In the genomic region with DNA sequence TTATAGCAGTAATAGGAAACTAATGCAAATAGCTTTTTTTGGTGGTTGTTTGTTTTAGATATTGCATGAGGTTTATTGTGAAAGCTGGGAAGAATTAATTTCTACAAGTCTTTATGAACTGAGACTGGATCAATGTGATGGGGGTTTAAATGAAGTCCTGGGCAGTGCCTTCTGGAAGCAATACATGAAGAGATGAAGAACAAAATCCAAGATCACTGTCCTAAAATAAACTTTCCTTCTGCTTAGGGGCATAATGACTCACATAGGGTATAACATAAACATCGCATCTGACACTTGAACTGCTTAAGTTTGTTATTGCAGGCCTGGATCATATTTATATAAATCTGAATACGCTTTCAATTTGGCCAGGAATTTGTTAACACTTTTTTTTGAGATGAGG, we compare ENCODE assay signal across 32 cellular contexts. TPM values are rescaled to one million over a fixed set of nuclear protein-coding genes. Genes with fewer than 3 reads are reported as not detected.
DNase-seq lines count a peak whose midpoint lies in the region; ATAC-seq and TF ChIP-seq lines count a peak whose summit lies in the region.
"Had no signal": no experiment of that assay in that cellular context is flagged by ENCODE, and none has a peak within 500 bp of the region (broad histone marks: within the 10 kb centered on the region; RNA-seq: fewer than 3 reads in every experiment).

No MANE protein-coding gene starts in this region.

- H3K27me3 ChIP-seq in ACC112 (ENCODE audit: insufficient read depth, low read length) = no peaks in the 10 kb centered on the region
- H3K27me3 ChIP-seq: body of pancreas, gastrocnemius medialis had no signal

- H3K36me3 ChIP-seq in ACC112 (ENCODE audit: insufficient read depth, low read length) = no peaks in the 10 kb centered on the region
- H3K36me3 ChIP-seq: gastrocnemius medialis, lower lobe of right lung had no signal

- peaks cover 7% of the 10 kb centered on the region for H3K9me3 Mint-ChIP-seq in HFFc6
- H3K9me3 Mint-ChIP-seq: activated T-cell treated with anti-CD3 and anti-CD28 coated beads, Interleukin-2, amount 50 U/mL, for 72 hours; natural killer cell; type B pancreatic cell had no signal

- DNase-seq in HFFc6 = peak; percentile 14
- DNase-seq in dedifferentiated amniotic fluid mesenchymal stem cell (ENCODE audit: extremely low spot score) = peak; percentile 33
- DNase-seq in foreskin fibroblast = peak; percentile 49 to 71
- no peak for DNase-seq in globus pallidus (ENCODE audit: low spot score)
- DNase-seq in NCI-H774 (lab: John Stamatoyannopoulos, UW) = no peak
- no peak for DNase-seq in stimulated activated naive CD8-positive, alpha-beta T cell treated with anti-CD3 and anti-CD28 coated beads, Interleukin-15, Interleukin-2, amounts not matched to agents 100 U/mL and 50 U/mL, for 24 hours
- DNase-seq: activated CD4-positive, alpha-beta T cell treated with anti-CD3 and anti-CD28 coated beads, Interleukin-2, amount 50 U/mL, for 48 hours; activated naive CD4-positive, alpha-beta T cell; activated T-cell treated with anti-CD3 and anti-CD28 coated beads, Interleukin-2, amount 50 U/mL, for 72 hours; body of pancreas; CD4-positive, alpha-beta memory T cell; cerebellar nuclear complex; gastrocnemius medialis; GM23248; hippocampal formation; lower lobe of right lung; natural killer cell; NCI-H1417; NCI-H2081; NCI-H226; NCI-H526 treated with DMSO at 0.1 percent for 48 hours; occipital lobe; psoas muscle; SIG-M5; stimulated activated CD4-positive, alpha-beta T cell treated with anti-CD3 and anti-CD28 coated beads, Interleukin-4, amount 100 ng/mL, for 24 hours had no signal

- H3K27ac ChIP-seq in ACC112 (ENCODE audit: low read depth, low read length) = peak overlapping the region; percentile 21
- H3K27ac ChIP-seq: body of pancreas, gastrocnemius medialis, GM23248, KMS-11, lower lobe of right lung, psoas muscle had no signal

- no peak for TF ChIP-seq CTCF in HFFc6 (IDR thresholded peaks at IDR 0.05)
- TF ChIP-seq CTCF in foreskin fibroblast (IDR thresholded peaks at IDR 0.05; ENCODE audit: low read depth, low read length) = no peak

- H3K4me1 Mint-ChIP-seq in HFFc6 (ENCODE audit: low read depth) = peaks cover 21% of the 10 kb centered on the region
- H3K4me1 Mint-ChIP-seq: B cell, natural killer cell had no signal

- H3K27ac Mint-ChIP-seq in HFFc6 = peak overlapping the region; percentile 39; the same call in 1 of the 2 replicates
- H3K27ac Mint-ChIP-seq: activated T-cell treated with anti-CD3 and anti-CD28 coated beads, Interleukin-2, amount 50 U/mL, for 72 hours; B cell; CD4-positive, alpha-beta memory T cell; natural killer cell; type B pancreatic cell had no signal

- H3K4me1 ChIP-seq in ACC112 (ENCODE audit: control insufficient read depth, insufficient read depth, low read length, unreplicated experiment) = peaks cover 29% of the 10 kb centered on the region
- H3K4me1 ChIP-seq: body of pancreas, psoas muscle had no signal

- H3K79me2 ChIP-seq in ACC112 (ENCODE audit: control insufficient read depth, insufficient read depth, low read length, unreplicated experiment) = no peaks in the 10 kb centered on the region

- no peak overlapping the region; the same call in 1 of the 2 replicates for H3K4me3 Mint-ChIP-seq in HFFc6
- H3K4me3 Mint-ChIP-seq: activated T-cell treated with anti-CD3 and anti-CD28 coated beads, Interleukin-2, amount 50 U/mL, for 72 hours; B cell; CD4-positive, alpha-beta memory T cell; natural killer cell; type B pancreatic cell had no signal

- H3K27me3 Mint-ChIP-seq in HFFc6 (ENCODE audit: insufficient read depth) = peaks cover 23% of the 10 kb centered on the region
- H3K27me3 Mint-ChIP-seq: CD4-positive, alpha-beta memory T cell had no signal

- H3K4me3 ChIP-seq in ACC112 (ENCODE audit: low read depth, low read length) (no peak overlapping the region), foreskin fibroblast (ENCODE audit: low read depth in 1 of 2, low read length in 2 of 2) (no peak overlapping the region)
- H3K4me3 ChIP-seq: body of pancreas, gastrocnemius medialis, GM23248, lower lobe of right lung, psoas muscle had no signal

- peaks cover 6% of the 10 kb centered on the region for H3K36me3 Mint-ChIP-seq in HFFc6 (ENCODE audit: low read depth)
- H3K36me3 Mint-ChIP-seq: CD4-positive, alpha-beta memory T cell; natural killer cell; type B pancreatic cell had no signal

- no peak for ATAC-seq in HG03439 (IDR thresholded peaks at IDR 0.05; ENCODE audit: unreplicated experiment)
- no peak for ATAC-seq in stimulated activated naive CD8-positive, alpha-beta T cell treated with anti-CD3 and anti-CD28 coated beads, Interleukin-15, Interleukin-2, amounts not matched to agents 100 U/mL and 50 U/mL, for 24 hours
- ATAC-seq: activated CD4-positive, CD25-positive, alpha-beta regulatory T cell treated with anti-CD3 and anti-CD28 coated beads, Interleukin-2, amount 50 U/mL, for 24 hours; activated T-cell treated with anti-CD3 and anti-CD28 coated beads, Interleukin-2, amount 50 U/mL, for 72 hours; body of pancreas; gastrocnemius medialis; lower lobe of right lung; natural killer cell; psoas muscle; sciatic nerve had no signal

- no peak overlapping the region for H2AFZ ChIP-seq in ACC112 (ENCODE audit: low read length, unreplicated experiment)
- H2AFZ ChIP-seq: GM23248 had no signal

RNA-seq across cellular contexts. Expression of a gene that starts 20.9 kb away (rescaled TPM):
- 1 to 10 TPM; 3.5 to 4.4 (median 3.8) TPM for total RNA-seq in HFFc6 (2021; fragmentation: NEBNext Ultra II Directional; extraction: Animal tissue kit (Norgen Biotek cat#: 25700))

Comparison
In these comparisons a context has a peak if more than half of its experiments do, and no peak if none do; other contexts are left out.
1. DNase-seq: peak in HFFc6 (single experiment), dedifferentiated amniotic fluid mesenchymal stem cell (single experiment) and foreskin fibroblast (2 of 2); none in globus pallidus (single experiment), NCI-H774 (single experiment) and stimulated activated naive CD8-positive, alpha-beta T cell treated with anti-CD3 and anti-CD28 coated beads, Interleukin-15, Interleukin-2, amounts not matched to agents 100 U/mL and 50 U/mL, for 24 hours (single experiment).